8 cellular contexts compared by ENCODE assay signal in genomic region chr2:65320042-65320711, GRCh38.
DNase-seq lines count a peak whose midpoint lies in the region; ATAC-seq, FAIRE-seq and TF ChIP-seq lines count a peak whose summit lies in the region.

No MANE protein-coding gene starts in this region.

- ATAC-seq in GM21528 (IDR thresholded peaks at IDR 0.05; ENCODE audit: low FRiP score, unreplicated experiment) (peak; percentile 56), lung (ENCODE audit: insufficient read depth, low FRiP score) (peak; percentile 75)

- peak overlapping the region; percentile 58 for H3K4me3 Mint-ChIP-seq in astrocyte (ENCODE audit: unreplicated experiment)

- FAIRE-seq in GM12891 (lab: Jason Lieb, UNC) = peak; percentile 35
- FAIRE-seq in astrocyte (lab: Jason Lieb, UNC) = peak; percentile 93

- no peaks in the 10 kb centered on the region for H3K36me3 ChIP-seq in astrocyte (ENCODE audit: insufficient read depth, low read length)
- H3K36me3 ChIP-seq in lung (ENCODE audit: control insufficient read depth in 2 of 2, insufficient read depth in 2 of 2, low read length in 2 of 2) = peaks cover under 1 to 8% of the 10 kb centered on the region in 2 donors
- peaks cover 1% of the 10 kb centered on the region for H3K36me3 ChIP-seq in suprapubic skin

- 77 to 88% methylated on average over 9 of the region's 9 CpGs for WGBS in lung, 2 donors
- WGBS in suprapubic skin = 72% methylated on average over 9 of the region's 9 CpGs

- H4K20me1 ChIP-seq in astrocyte (ENCODE audit: insufficient read depth, low read length) = peaks cover 3% of the 10 kb centered on the region

- TF ChIP-seq CTCF in astrocyte (IDR thresholded peaks at IDR 0.05; ENCODE audit: insufficient read depth, low read depth, low read length) (peak; percentile 71), lung (IDR thresholded peaks at IDR 0.05; ENCODE audit: control extremely low read depth, extremely low read depth) (no peak), suprapubic skin (IDR thresholded peaks at IDR 0.05) (no peak)

- H3K4me1 Mint-ChIP-seq in astrocyte (ENCODE audit: low read depth, unreplicated experiment) = peaks cover 36% of the 10 kb centered on the region

- H3K9me3 Mint-ChIP-seq in astrocyte (ENCODE audit: unreplicated experiment) = no peaks in the 10 kb centered on the region

- peak overlapping the region; percentile 21 for H3K4me3 ChIP-seq in astrocyte (ENCODE audit: insufficient read depth, low read depth, low read length)
- no peak overlapping the region for H3K4me3 ChIP-seq in lung
- H3K4me3 ChIP-seq in suprapubic skin = no peak overlapping the region

- no peak for TF ChIP-seq EP300 in suprapubic skin (IDR thresholded peaks at IDR 0.05)

- H3K4me2 ChIP-seq in astrocyte (ENCODE audit: low read length) = peak overlapping the region; percentile 78

- H3K9ac ChIP-seq in astrocyte (ENCODE audit: low read length) = peak overlapping the region; percentile 79

- H3K79me2 ChIP-seq in astrocyte (ENCODE audit: insufficient read depth, low read length) = peaks cover 31% of the 10 kb centered on the region

- H2AFZ ChIP-seq in astrocyte (ENCODE audit: low read depth, low read length) = peak overlapping the region; percentile 19

- H3K9me3 ChIP-seq in astrocyte (ENCODE audit: insufficient read depth, low read depth, low read length) (no peaks in the 10 kb centered on the region), lung (ENCODE audit: control insufficient read depth in 2 of 2, insufficient read depth in 1 of 2, low read length in 1 of 2) (no peaks in the 10 kb centered on the region), suprapubic skin (no peaks in the 10 kb centered on the region)

- in situ Hi-C loops in KBM-7 (cut with MboI; ENCODE audit: low pct_unique_long_range_greater_than_20kb, low sequenced_read_pairs) = no loop called here

- H3K27ac ChIP-seq in astrocyte (ENCODE audit: low read depth, low read length) (peak overlapping the region; percentile 98), lung (ENCODE audit: low read depth in 1 of 2, low read length in 1 of 2) (no peak overlapping the region), suprapubic skin (no peak overlapping the region)

- H3K27ac Mint-ChIP-seq in astrocyte (ENCODE audit: unreplicated experiment) = peak overlapping the region; percentile 93

- TF ChIP-seq POLR2A in GM12891 (IDR thresholded peaks at IDR 0.05; ENCODE audit: low read depth, low read length) (no peak), suprapubic skin (IDR thresholded peaks at IDR 0.05) (no peak)

- peaks cover 39% of the 10 kb centered on the region for H3K36me3 Mint-ChIP-seq in astrocyte (ENCODE audit: low read depth, unreplicated experiment)

- H3K4me1 ChIP-seq in astrocyte (ENCODE audit: insufficient read depth, low read length) (peaks cover 30% of the 10 kb centered on the region), lung (ENCODE audit: control insufficient read depth in 2 of 2, insufficient read depth in 2 of 2, low read length in 2 of 2) (peaks cover 0 to 3% of the 10 kb centered on the region in 2 donors), suprapubic skin (peaks cover 14% of the 10 kb centered on the region)

- no peaks in the 10 kb centered on the region for H3K27me3 ChIP-seq in astrocyte (ENCODE audit: insufficient read depth, low read length)
- H3K27me3 ChIP-seq in lung (ENCODE audit: control insufficient read depth, insufficient read depth) = no peaks in the 10 kb centered on the region
- no peaks in the 10 kb centered on the region for H3K27me3 ChIP-seq in suprapubic skin

- H3K27me3 Mint-ChIP-seq in astrocyte (ENCODE audit: low read depth, unreplicated experiment) = no peaks in the 10 kb centered on the region

- DNase-seq in GM12891 (ENCODE audit: insufficient read length, low spot score) = no peak
- DNase-seq in HPDE6-E6E7 (ENCODE audit: extremely low spot score) = peak; percentile 66
- peak; percentile 98 for DNase-seq in astrocyte (ENCODE audit: low read depth)
- no peak for DNase-seq in lung (ENCODE audit: low spot score)
- DNase-seq in suprapubic skin (ENCODE audit: low spot score in 2 of 2) = no peak
- no peak for DNase-seq in UCSD-AML1 (lab: John Stamatoyannopoulos, UW; ENCODE audit: unreplicated experiment)
- DNase-seq in KBM-7 = no peak

TF ChIP-seq in GM12891, 5 proteins besides CTCF, POLR2A, EP300 and RAD21:
- no peak for TF ChIP-seq PAX5 (IDR thresholded peaks at IDR 0.05; ENCODE audit: insufficient read depth, low read length, severe bottlenecking)
- no peak for TF ChIP-seq POU2F2 (IDR thresholded peaks at IDR 0.05; ENCODE audit: low read depth, low read length)
- no peak for TF ChIP-seq POLR2AphosphoS5 (IDR thresholded peaks at IDR 0.05; ENCODE audit: low read depth, low read length)
- no peak for TF ChIP-seq SPI1 (IDR thresholded peaks at IDR 0.05; ENCODE audit: low read depth, low read length)
- TF ChIP-seq TAF1 (IDR thresholded peaks at IDR 0.05; ENCODE audit: low read depth, low read length) = no peak
TF ChIP-seq in GM12891: peak in this region for 0.

Comparison
In these comparisons a context has a peak if more than half of its experiments do, and no peak if none do; other contexts are left out.
1. DNase-seq: peak in HPDE6-E6E7 (single experiment) and astrocyte (single experiment); none in GM12891 (single experiment), lung (single experiment), suprapubic skin (0 of 2), UCSD-AML1 (single experiment) and KBM-7 (single experiment).